Comparison of ENCODE assay signal across 23 cellular contexts in genomic region chr4:140112576-140112975, GRCh38.
"Had no signal": no experiment of that assay in that cellular context is flagged by ENCODE, and none has a peak within 500 bp of the region (broad histone marks: within the 10 kb centered on the region; RNA-seq: fewer than 3 reads in every experiment).

No MANE protein-coding gene starts in this region.

- DNase-seq: activated CD4-positive, alpha-beta T cell treated with anti-CD3 and anti-CD28 coated beads, Interleukin-2, amount 10 ng/mL, durations not matched to agents 24 days and 14 days; activated CD8-positive, alpha-beta T cell treated with anti-CD3 and anti-CD28 coated beads for 36 hours; activated naive CD4-positive, alpha-beta T cell treated with anti-CD3 and anti-CD28 coated beads for 36 hours; activated T-cell treated with anti-CD3 and anti-CD28 coated beads, Interleukin-2, amount 50 U/mL, for 1 hour; aorta; colonic mucosa; gastrocnemius medialis; heart right ventricle; left ventricle myocardium superior; stimulated activated CD4-positive, alpha-beta T cell treated with anti-CD3 and anti-CD28 coated beads, Interleukin-15, amount 100 ng/mL, for 24 hours; stimulated activated CD4-positive, alpha-beta T cell treated with anti-CD3 and anti-CD28 coated beads, Interleukin-2, amount 100 ng/mL, for 48 hours; T-helper 1 cell; T-helper 9 cell; transverse colon; uterus had no signal

- H3K4me3 ChIP-seq: colonic mucosa, gastrocnemius medialis, heart right ventricle, neural progenitor cell, prostate gland, right atrium auricular region, transverse colon, uterus had no signal

- H3K4me1 Mint-ChIP-seq: central memory CD8-positive, alpha-beta T cell; memory B cell had no signal

- H3K9ac ChIP-seq: neural progenitor cell had no signal

- H3K4me3 Mint-ChIP-seq: activated CD4-positive, alpha-beta T cell treated with anti-CD3 and anti-CD28 coated beads, Interleukin-2, amount 10 ng/mL, durations not matched to agents 24 days and 14 days; activated CD8-positive, alpha-beta T cell treated with anti-CD3 and anti-CD28 coated beads for 36 hours; activated naive CD4-positive, alpha-beta T cell treated with anti-CD3 and anti-CD28 coated beads for 36 hours; central memory CD8-positive, alpha-beta T cell; memory B cell; neural progenitor cell; stimulated activated naive CD8-positive, alpha-beta T cell treated with anti-CD3 and anti-CD28 coated beads, Interleukin-15, Interleukin-2, amounts not matched to agents 100 ng/mL and 50 ng/mL, for 24 hours had no signal

- H3K4me2 ChIP-seq: neural progenitor cell had no signal

- H3K9me3 ChIP-seq: colonic mucosa, gastrocnemius medialis, heart right ventricle, prostate gland, right atrium auricular region, transverse colon, uterus had no signal

- H3K4me1 ChIP-seq: gastrocnemius medialis, prostate gland, right atrium auricular region, uterus had no signal

- H3K36me3 ChIP-seq: colonic mucosa, gastrocnemius medialis, heart right ventricle, neural progenitor cell, prostate gland, right atrium auricular region, transverse colon, uterus had no signal

- H2AFZ ChIP-seq: neural progenitor cell had no signal

- H3K27ac ChIP-seq: colonic mucosa, gastrocnemius medialis, heart right ventricle, neural progenitor cell, prostate gland, right atrium auricular region, transverse colon, uterus had no signal

- ATAC-seq: activated CD8-positive, alpha-beta T cell treated with anti-CD3 and anti-CD28 coated beads for 36 hours; esophagus mucosa; gastrocnemius medialis; heart right ventricle; left ventricle myocardium superior had no signal

- H3K27me3 ChIP-seq: colonic mucosa, gastrocnemius medialis, heart right ventricle, neural progenitor cell, right atrium auricular region, transverse colon, uterus had no signal

- H3K27me3 Mint-ChIP-seq: stimulated activated naive CD8-positive, alpha-beta T cell treated with anti-CD3 and anti-CD28 coated beads, Interleukin-15, Interleukin-2, amounts not matched to agents 100 ng/mL and 50 ng/mL, for 24 hours had no signal

- H3K9me3 Mint-ChIP-seq: activated CD4-positive, alpha-beta T cell treated with anti-CD3 and anti-CD28 coated beads, Interleukin-2, amount 10 ng/mL, durations not matched to agents 24 days and 14 days; activated CD8-positive, alpha-beta T cell treated with anti-CD3 and anti-CD28 coated beads for 36 hours; activated naive CD4-positive, alpha-beta T cell treated with anti-CD3 and anti-CD28 coated beads for 36 hours; central memory CD8-positive, alpha-beta T cell; memory B cell; neural progenitor cell; stimulated activated naive CD8-positive, alpha-beta T cell treated with anti-CD3 and anti-CD28 coated beads, Interleukin-15, Interleukin-2, amounts not matched to agents 100 ng/mL and 50 ng/mL, for 24 hours had no signal

- H3K36me3 Mint-ChIP-seq: memory B cell had no signal

- H3K27ac Mint-ChIP-seq: activated CD4-positive, alpha-beta T cell treated with anti-CD3 and anti-CD28 coated beads, Interleukin-2, amount 10 ng/mL, durations not matched to agents 24 days and 14 days; activated CD8-positive, alpha-beta T cell treated with anti-CD3 and anti-CD28 coated beads for 36 hours; activated naive CD4-positive, alpha-beta T cell treated with anti-CD3 and anti-CD28 coated beads for 36 hours; activated T-helper 2 cell treated with anti-CD3 and anti-CD28 coated beads, Interferon-gamma antibody, Interleukin-2, Interleukin-4, amounts not matched to agents 10 μg/mL and 5 μg/mL and 100 μg/mL, durations not matched to agents 14 hours and 24 hours and 36 hours; memory B cell; neural progenitor cell; stimulated activated naive CD8-positive, alpha-beta T cell treated with anti-CD3 and anti-CD28 coated beads, Interleukin-15, Interleukin-2, amounts not matched to agents 100 ng/mL and 50 ng/mL, for 24 hours had no signal
